1 cellular context compared by ENCODE assay signal in the genomic region with DNA sequence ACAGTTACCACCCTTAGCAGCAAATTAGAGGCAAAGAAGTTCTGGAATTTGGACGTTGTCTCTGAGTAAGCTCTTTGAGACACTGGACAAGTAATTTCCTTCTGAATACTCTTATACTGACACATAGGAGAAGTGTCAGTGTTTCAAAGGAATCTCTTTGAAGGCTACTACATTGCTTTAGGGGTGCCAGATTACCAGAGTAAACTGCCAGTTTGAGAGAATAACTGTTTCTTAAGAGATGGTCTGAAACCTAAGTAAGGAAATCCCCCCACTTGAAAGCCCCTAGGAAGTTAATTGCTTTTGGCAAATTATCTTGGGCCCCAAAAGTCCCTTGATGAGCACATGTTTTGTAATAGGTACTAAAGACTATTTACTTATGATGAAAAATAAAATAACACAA.
TF ChIP-seq lines count a peak whose summit lies in the region.

No MANE protein-coding gene starts in this region.

TF ChIP-seq in HepG2, 621 proteins besides CTCF, POLR2A, EP300 and RAD21 (continued from another document):
- TF ChIP-seq AKNA (CRISPR knock-in tag; IDR thresholded peaks at IDR 0.05; ENCODE audit: borderline replicate concordance) = no peak
- no peak for TF ChIP-seq ZSCAN25 (CRISPR knock-in tag; IDR thresholded peaks at IDR 0.05)
- TF ChIP-seq, protein P1, sequence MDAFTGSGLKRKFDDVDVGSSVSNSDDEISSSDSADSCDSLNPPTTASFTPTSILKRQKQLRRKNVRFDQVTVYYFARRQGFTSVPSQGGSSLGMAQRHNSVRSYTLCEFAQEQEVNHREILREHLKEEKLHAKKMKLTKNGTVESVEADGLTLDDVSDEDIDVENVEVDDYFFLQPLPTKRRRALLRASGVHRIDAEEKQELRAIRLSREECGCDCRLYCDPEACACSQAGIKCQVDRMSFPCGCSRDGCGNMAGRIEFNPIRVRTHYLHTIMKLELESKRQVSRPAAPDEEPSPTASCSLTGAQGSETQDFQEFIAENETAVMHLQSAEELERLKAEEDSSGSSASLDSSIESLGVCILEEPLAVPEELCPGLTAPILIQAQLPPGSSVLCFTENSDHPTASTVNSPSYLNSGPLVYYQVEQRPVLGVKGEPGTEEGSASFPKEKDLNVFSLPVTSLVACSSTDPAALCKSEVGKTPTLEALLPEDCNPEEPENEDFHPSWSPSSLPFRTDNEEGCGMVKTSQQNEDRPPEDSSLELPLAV (CRISPR knock-in tag; conservative IDR thresholded peaks at IDR 0.05; ENCODE audit: low read depth) = no peak
- no peak for TF ChIP-seq THAP11 (CRISPR knock-in tag; IDR thresholded peaks at IDR 0.05)
- no peak for TF ChIP-seq NCOR1 (IDR thresholded peaks at IDR 0.05; ENCODE audit: borderline replicate concordance, low read length)
- TF ChIP-seq TEAD2 (CRISPR knock-in tag; IDR thresholded peaks at IDR 0.05) = no peak
- TF ChIP-seq ZNF124 (CRISPR knock-in tag; IDR thresholded peaks at IDR 0.05) = no peak
- TF ChIP-seq, protein P2, sequence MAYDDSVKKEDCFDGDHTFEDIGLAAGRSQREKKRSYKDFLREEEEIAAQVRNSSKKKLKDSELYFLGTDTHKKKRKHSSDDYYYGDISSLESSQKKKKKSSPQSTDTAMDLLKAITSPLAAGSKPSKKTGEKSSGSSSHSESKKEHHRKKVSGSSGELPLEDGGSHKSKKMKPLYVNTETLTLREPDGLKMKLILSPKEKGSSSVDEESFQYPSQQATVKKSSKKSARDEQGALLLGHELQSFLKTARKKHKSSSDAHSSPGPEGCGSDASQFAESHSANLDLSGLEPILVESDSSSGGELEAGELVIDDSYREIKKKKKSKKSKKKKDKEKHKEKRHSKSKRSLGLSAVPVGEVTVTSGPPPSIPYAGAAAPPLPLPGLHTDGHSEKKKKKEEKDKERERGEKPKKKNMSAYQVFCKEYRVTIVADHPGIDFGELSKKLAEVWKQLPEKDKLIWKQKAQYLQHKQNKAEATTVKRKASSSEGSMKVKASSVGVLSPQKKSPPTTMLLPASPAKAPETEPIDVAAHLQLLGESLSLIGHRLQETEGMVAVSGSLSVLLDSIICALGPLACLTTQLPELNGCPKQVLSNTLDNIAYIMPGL (CRISPR knock-in tag; IDR thresholded peaks at IDR 0.05; ENCODE audit: borderline replicate concordance in 1 of 2, low read depth in 1 of 2) = no peak
- no peak for TF ChIP-seq NR1H2 (CRISPR knock-in tag; IDR thresholded peaks at IDR 0.05; ENCODE audit: borderline replicate concordance, low read depth)
- no peak for TF ChIP-seq ZNF225 (CRISPR knock-in tag; IDR thresholded peaks at IDR 0.05)
